Comparison of ENCODE assay signal across 1 cellular context in genomic region chr17:28950017-28950751, GRCh38.
A peak's percentile ranks its signal among the peaks of the same experiment; 100 is the strongest.
TF ChIP-seq lines count a peak whose summit lies in the region.

No MANE protein-coding gene starts in this region.

TF ChIP-seq in H1, 55 proteins besides CTCF, POLR2A, EP300 and RAD21:
- peak; percentile 19 for TF ChIP-seq ASH2L (IDR thresholded peaks at IDR 0.05; ENCODE audit: low read length)
- 0 out of 2 replicates have a peak, but pooled peaks have one; percentile 19 for TF ChIP-seq SRF (IDR thresholded peaks at IDR 0.05; ENCODE audit: low read depth, low read length)
- TF ChIP-seq EZH2 (IDR thresholded peaks at IDR 0.05; ENCODE audit: low read depth, low read length, severe bottlenecking) = no peak
- TF ChIP-seq TBP (IDR thresholded peaks at IDR 0.05; ENCODE audit: low read depth, low read length) = peak; percentile 41; the same call in 1 of the 2 replicates
- TF ChIP-seq, protein P1, sequence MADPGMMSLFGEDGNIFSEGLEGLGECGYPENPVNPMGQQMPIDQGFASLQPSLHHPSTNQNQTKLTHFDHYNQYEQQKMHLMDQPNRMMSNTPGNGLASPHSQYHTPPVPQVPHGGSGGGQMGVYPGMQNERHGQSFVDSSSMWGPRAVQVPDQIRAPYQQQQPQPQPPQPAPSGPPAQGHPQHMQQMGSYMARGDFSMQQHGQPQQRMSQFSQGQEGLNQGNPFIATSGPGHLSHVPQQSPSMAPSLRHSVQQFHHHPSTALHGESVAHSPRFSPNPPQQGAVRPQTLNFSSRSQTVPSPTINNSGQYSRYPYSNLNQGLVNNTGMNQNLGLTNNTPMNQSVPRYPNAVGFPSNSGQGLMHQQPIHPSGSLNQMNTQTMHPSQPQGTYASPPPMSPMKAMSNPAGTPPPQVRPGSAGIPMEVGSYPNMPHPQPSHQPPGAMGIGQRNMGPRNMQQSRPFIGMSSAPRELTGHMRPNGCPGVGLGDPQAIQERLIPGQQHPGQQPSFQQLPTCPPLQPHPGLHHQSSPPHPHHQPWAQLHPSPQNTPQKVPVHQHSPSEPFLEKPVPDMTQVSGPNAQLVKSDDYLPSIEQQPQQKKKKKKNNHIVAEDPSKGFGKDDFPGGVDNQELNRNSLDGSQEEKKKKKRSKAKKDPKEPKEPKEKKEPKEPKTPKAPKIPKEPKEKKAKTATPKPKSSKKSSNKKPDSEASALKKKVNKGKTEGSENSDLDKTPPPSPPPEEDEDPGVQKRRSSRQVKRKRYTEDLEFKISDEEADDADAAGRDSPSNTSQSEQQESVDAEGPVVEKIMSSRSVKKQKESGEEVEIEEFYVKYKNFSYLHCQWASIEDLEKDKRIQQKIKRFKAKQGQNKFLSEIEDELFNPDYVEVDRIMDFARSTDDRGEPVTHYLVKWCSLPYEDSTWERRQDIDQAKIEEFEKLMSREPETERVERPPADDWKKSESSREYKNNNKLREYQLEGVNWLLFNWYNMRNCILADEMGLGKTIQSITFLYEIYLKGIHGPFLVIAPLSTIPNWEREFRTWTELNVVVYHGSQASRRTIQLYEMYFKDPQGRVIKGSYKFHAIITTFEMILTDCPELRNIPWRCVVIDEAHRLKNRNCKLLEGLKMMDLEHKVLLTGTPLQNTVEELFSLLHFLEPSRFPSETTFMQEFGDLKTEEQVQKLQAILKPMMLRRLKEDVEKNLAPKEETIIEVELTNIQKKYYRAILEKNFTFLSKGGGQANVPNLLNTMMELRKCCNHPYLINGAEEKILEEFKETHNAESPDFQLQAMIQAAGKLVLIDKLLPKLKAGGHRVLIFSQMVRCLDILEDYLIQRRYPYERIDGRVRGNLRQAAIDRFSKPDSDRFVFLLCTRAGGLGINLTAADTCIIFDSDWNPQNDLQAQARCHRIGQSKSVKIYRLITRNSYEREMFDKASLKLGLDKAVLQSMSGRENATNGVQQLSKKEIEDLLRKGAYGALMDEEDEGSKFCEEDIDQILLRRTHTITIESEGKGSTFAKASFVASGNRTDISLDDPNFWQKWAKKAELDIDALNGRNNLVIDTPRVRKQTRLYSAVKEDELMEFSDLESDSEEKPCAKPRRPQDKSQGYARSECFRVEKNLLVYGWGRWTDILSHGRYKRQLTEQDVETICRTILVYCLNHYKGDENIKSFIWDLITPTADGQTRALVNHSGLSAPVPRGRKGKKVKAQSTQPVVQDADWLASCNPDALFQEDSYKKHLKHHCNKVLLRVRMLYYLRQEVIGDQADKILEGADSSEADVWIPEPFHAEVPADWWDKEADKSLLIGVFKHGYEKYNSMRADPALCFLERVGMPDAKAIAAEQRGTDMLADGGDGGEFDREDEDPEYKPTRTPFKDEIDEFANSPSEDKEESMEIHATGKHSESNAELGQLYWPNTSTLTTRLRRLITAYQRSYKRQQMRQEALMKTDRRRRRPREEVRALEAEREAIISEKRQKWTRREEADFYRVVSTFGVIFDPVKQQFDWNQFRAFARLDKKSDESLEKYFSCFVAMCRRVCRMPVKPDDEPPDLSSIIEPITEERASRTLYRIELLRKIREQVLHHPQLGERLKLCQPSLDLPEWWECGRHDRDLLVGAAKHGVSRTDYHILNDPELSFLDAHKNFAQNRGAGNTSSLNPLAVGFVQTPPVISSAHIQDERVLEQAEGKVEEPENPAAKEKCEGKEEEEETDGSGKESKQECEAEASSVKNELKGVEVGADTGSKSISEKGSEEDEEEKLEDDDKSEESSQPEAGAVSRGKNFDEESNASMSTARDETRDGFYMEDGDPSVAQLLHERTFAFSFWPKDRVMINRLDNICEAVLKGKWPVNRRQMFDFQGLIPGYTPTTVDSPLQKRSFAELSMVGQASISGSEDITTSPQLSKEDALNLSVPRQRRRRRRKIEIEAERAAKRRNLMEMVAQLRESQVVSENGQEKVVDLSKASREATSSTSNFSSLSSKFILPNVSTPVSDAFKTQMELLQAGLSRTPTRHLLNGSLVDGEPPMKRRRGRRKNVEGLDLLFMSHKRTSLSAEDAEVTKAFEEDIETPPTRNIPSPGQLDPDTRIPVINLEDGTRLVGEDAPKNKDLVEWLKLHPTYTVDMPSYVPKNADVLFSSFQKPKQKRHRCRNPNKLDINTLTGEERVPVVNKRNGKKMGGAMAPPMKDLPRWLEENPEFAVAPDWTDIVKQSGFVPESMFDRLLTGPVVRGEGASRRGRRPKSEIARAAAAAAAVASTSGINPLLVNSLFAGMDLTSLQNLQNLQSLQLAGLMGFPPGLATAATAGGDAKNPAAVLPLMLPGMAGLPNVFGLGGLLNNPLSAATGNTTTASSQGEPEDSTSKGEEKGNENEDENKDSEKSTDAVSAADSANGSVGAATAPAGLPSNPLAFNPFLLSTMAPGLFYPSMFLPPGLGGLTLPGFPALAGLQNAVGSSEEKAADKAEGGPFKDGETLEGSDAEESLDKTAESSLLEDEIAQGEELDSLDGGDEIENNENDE (IDR thresholded peaks at IDR 0.05; ENCODE audit: insufficient replicate concordance, low read length) = no peak
- TF ChIP-seq EGR1 (IDR thresholded peaks at IDR 0.05; ENCODE audit: borderline replicate concordance, low read depth, low read length) = no peak
- peak; percentile 46 to 72; a peak in 1 of 4 replicates for TF ChIP-seq SIN3A (conservative IDR thresholded peaks at IDR 0.05 in 1 of 2, IDR thresholded peaks at IDR 0.05 in 1 of 2; ENCODE audit: low read depth in 1 of 2, low read length in 2 of 2)
- no peak for TF ChIP-seq CHD2 (IDR thresholded peaks at IDR 0.05; ENCODE audit: low read length)
- TF ChIP-seq SP1 (IDR thresholded peaks at IDR 0.05; ENCODE audit: low read depth, low read length) = 0 out of 2 replicates have a peak, but pooled peaks have one; percentile 24
- TF ChIP-seq BCL11A (IDR thresholded peaks at IDR 0.05; ENCODE audit: low read depth in 2 of 2, low read length in 2 of 2) = no peak
- no peak for TF ChIP-seq SP4 (IDR thresholded peaks at IDR 0.05; ENCODE audit: low read length)
- TF ChIP-seq SAP30 (IDR thresholded peaks at IDR 0.05; ENCODE audit: insufficient read depth, insufficient replicate concordance, low read length) = peak; percentile 51
- TF ChIP-seq TAF1 (IDR thresholded peaks at IDR 0.05; ENCODE audit: low read depth, low read length) = peak; percentile 12; the same call in 1 of the 2 replicates
- TF ChIP-seq POU5F1 (IDR thresholded peaks at IDR 0.05; ENCODE audit: low read depth, low read length) = no peak
- TF ChIP-seq SP2 (IDR thresholded peaks at IDR 0.05; ENCODE audit: low read length) = no peak
- TF ChIP-seq TEAD4 (IDR thresholded peaks at IDR 0.05; ENCODE audit: low read depth, low read length) = no peak
- no peak for TF ChIP-seq CTBP2 (IDR thresholded peaks at IDR 0.05; ENCODE audit: borderline replicate concordance, insufficient read depth, insufficient read length, low read length)
- TF ChIP-seq, protein P2, sequence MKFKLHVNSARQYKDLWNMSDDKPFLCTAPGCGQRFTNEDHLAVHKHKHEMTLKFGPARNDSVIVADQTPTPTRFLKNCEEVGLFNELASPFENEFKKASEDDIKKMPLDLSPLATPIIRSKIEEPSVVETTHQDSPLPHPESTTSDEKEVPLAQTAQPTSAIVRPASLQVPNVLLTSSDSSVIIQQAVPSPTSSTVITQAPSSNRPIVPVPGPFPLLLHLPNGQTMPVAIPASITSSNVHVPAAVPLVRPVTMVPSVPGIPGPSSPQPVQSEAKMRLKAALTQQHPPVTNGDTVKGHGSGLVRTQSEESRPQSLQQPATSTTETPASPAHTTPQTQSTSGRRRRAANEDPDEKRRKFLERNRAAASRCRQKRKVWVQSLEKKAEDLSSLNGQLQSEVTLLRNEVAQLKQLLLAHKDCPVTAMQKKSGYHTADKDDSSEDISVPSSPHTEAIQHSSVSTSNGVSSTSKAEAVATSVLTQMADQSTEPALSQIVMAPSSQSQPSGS (IDR thresholded peaks at IDR 0.05; ENCODE audit: low read length) = no peak
- 0 out of 2 replicates have a peak, but pooled peaks have one; percentile 19 for TF ChIP-seq POLR2AphosphoS5 (IDR thresholded peaks at IDR 0.05; ENCODE audit: low read depth, low read length)
- no peak for TF ChIP-seq NANOG (IDR thresholded peaks at IDR 0.05; ENCODE audit: insufficient read depth, low read depth, low read length, poor library complexity, severe bottlenecking)
- TF ChIP-seq KDM1A (IDR thresholded peaks at IDR 0.05; ENCODE audit: borderline replicate concordance, low read length) = no peak
- TF ChIP-seq CREB1 (IDR thresholded peaks at IDR 0.05) = no peak
- TF ChIP-seq CHD1 (IDR thresholded peaks at IDR 0.05; ENCODE audit: low read depth, low read length) = no peak
- TF ChIP-seq TCF12 (IDR thresholded peaks at IDR 0.05; ENCODE audit: low read depth, low read length) = no peak
- TF ChIP-seq KDM4A (IDR thresholded peaks at IDR 0.05; ENCODE audit: low read depth, low read length, severe bottlenecking) = peak; percentile 14
- TF ChIP-seq ZNF274 (IDR thresholded peaks at IDR 0.05; ENCODE audit: borderline replicate concordance, extremely low read depth, low read length) = no peak
- no peak for TF ChIP-seq CEBPB (IDR thresholded peaks at IDR 0.05; ENCODE audit: low read depth, low read length)
- no peak for TF ChIP-seq TAF7 (optimal IDR thresholded peaks at IDR 0.05; ENCODE audit: borderline replicate concordance, low read depth, low read length)
- no peak for TF ChIP-seq KDM5A (IDR thresholded peaks at IDR 0.05; ENCODE audit: low read length)
- TF ChIP-seq PHF8 (conservative IDR thresholded peaks at IDR 0.05; ENCODE audit: low read depth, low read length) = 0 out of 2 replicates have a peak, but pooled peaks have one; percentile 7
- no peak; the same call in 1 of the 2 replicates for TF ChIP-seq RBBP5 (IDR thresholded peaks at IDR 0.05; ENCODE audit: borderline replicate concordance, low read depth, low read length)
- no peak for TF ChIP-seq GABPA (IDR thresholded peaks at IDR 0.05; ENCODE audit: borderline replicate concordance, insufficient read depth, low read length)
- TF ChIP-seq BACH1 (IDR thresholded peaks at IDR 0.05; ENCODE audit: low read length) = no peak
- TF ChIP-seq, protein P3, sequence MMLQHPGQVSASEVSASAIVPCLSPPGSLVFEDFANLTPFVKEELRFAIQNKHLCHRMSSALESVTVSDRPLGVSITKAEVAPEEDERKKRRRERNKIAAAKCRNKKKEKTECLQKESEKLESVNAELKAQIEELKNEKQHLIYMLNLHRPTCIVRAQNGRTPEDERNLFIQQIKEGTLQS (IDR thresholded peaks at IDR 0.05; ENCODE audit: insufficient read depth, low read depth, low read length) = no peak
- no peak for TF ChIP-seq E2F6 (IDR thresholded peaks at IDR 0.05)
- TF ChIP-seq JUN (IDR thresholded peaks at IDR 0.05; ENCODE audit: low read depth, low read length) = no peak
- TF ChIP-seq BRCA1 (IDR thresholded peaks at IDR 0.05; ENCODE audit: low read depth, low read length) = no peak
- TF ChIP-seq HDAC2 (IDR thresholded peaks at IDR 0.05; ENCODE audit: borderline replicate concordance in 1 of 2, low read depth in 2 of 2, low read length in 2 of 2) = no peak
- no peak for TF ChIP-seq FOSL1 (IDR thresholded peaks at IDR 0.05; ENCODE audit: insufficient read depth, low read depth, low read length)
- TF ChIP-seq GTF2F1 (IDR thresholded peaks at IDR 0.05; ENCODE audit: borderline replicate concordance, low read depth, low read length) = no peak
- no peak for TF ChIP-seq CBX8 (IDR thresholded peaks at IDR 0.05; ENCODE audit: borderline replicate concordance, low read depth, low read length)
- TF ChIP-seq MAX (IDR thresholded peaks at IDR 0.05) = no peak
TF ChIP-seq in H1: peak in this region for 10.
